In the genomic region with DNA sequence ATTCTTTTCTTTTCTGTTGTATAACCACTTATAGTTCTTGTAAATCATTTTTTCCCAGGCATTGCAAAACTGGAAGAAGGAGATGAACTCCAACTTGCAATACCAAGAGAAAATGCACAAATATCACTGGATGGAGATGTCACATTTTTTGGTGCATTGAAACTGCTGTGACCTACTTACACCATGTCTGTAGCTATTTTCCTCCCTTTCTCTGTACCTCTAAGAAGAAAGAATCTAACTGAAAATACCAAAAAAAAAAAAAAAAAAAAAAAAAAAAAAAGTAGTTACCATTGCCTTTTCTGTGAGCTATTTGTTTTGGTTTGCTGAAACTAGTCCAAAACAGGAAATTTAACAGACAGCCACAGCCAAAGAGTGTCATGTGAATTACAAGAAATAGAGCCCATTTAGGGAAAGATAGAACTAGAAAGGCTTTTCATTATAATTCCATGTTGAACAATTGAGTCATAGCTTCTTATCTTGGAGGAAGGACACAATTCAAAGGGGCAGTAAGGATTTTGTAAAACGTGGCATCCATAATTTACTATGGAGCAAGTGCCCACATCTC, we compare ENCODE assay signal across 9 cellular contexts.
"Had no signal": no experiment of that assay in that cellular context is flagged by ENCODE, and none has a peak within 500 bp of the region (broad histone marks: within the 10 kb centered on the region; RNA-seq: fewer than 3 reads in every experiment).

No MANE protein-coding gene starts in this region.

- H3K27ac Mint-ChIP-seq: activated naive CD8-positive, alpha-beta T cell treated with anti-CD3 and anti-CD28 coated beads for 36 hours had no signal

- H3K4me1 ChIP-seq: parathyroid adenoma, stomach had no signal

- H3K4me3 ChIP-seq: cardiac muscle cell, stomach had no signal

- H3K36me3 ChIP-seq: cardiac muscle cell, stomach had no signal

- DNase-seq: activated naive CD8-positive, alpha-beta T cell treated with anti-CD3 and anti-CD28 coated beads for 36 hours; activated T-cell treated with anti-CD3 and anti-CD28 coated beads for 4 hours; hypothalamus; kidney glomerular epithelial cell; retina; stomach; T1000 had no signal

- H3K27me3 Mint-ChIP-seq: activated naive CD8-positive, alpha-beta T cell treated with anti-CD3 and anti-CD28 coated beads for 36 hours had no signal

- H3K4me3 Mint-ChIP-seq: activated naive CD8-positive, alpha-beta T cell treated with anti-CD3 and anti-CD28 coated beads for 36 hours had no signal

- H3K27ac ChIP-seq: cardiac muscle cell, parathyroid adenoma, stomach had no signal

- H3K27me3 ChIP-seq: cardiac muscle cell, stomach had no signal

- H3K9me3 ChIP-seq: stomach had no signal
